ENCODE assay signal across 15 cellular contexts in the genomic region with DNA sequence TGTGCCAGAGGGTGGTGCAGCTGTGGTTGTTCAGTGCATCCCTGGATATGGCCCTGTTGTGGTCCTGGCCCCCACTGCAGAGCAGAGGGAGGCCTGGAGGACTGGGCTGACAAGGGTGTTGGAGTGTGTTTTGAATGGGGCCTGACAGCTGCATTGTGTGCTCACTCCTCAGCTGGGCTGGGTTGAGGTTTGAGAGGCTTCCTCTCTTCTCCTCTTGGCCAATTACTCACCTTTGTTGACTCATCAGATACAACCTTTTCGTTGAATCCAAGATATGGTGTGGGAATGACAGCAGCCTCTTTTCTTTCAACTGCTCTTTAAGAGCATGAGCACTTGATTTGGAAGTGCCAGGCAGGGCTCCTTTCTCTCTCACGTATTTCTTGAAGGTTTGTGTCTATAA.
DNase-seq lines count a peak whose midpoint lies in the region; ATAC-seq, FAIRE-seq and TF ChIP-seq lines count a peak whose summit lies in the region.
"Had no signal": no experiment of that assay in that cellular context is flagged by ENCODE, and none has a peak within 500 bp of the region (broad histone marks: within the 10 kb centered on the region; RNA-seq: fewer than 3 reads in every experiment).

No MANE protein-coding gene starts in this region.

- no peaks in the 10 kb centered on the region for H3K27me3 ChIP-seq in bronchial epithelial cell (ENCODE audit: control insufficient read depth, insufficient read depth, low read length)

- no peak overlapping the region for H3K4me3 ChIP-seq in bronchial epithelial cell (ENCODE audit: low read depth, low read length)
- H3K4me3 ChIP-seq: A549 had no signal

- DNase-seq in DMS53 (lab: John Stamatoyannopoulos, UW), result peak; percentile 89
- DNase-seq in NCI-H2029 (lab: John Stamatoyannopoulos, UW), result peak; percentile 66
- DNase-seq in NCI-H510A treated with DMSO at 0.1 percent for 48 hours (lab: John Stamatoyannopoulos, UW), result peak; percentile 91
- DNase-seq in bronchial epithelial cell (ENCODE audit: low read depth), result peak; percentile 35
- no peak for DNase-seq in COR-L47 (lab: John Stamatoyannopoulos, UW)
- no peak for DNase-seq in germinal center (ENCODE audit: low spot score)
- no peak for DNase-seq in epidermal melanocyte (ENCODE audit: insufficient read length, low spot score)
- DNase-seq: CD4-positive, alpha-beta T cell; DMS79; KG1; NCI-H1417 treated with DMSO at 0.1 percent for 48 hours; NCI-H2081; NCI-H226 had no signal

- ATAC-seq in HG02678 (IDR thresholded peaks at IDR 0.05; ENCODE audit: unreplicated experiment), result no peak
- ATAC-seq: A549 had no signal

- TF ChIP-seq CTCF in bronchial epithelial cell (IDR thresholded peaks at IDR 0.05; ENCODE audit: insufficient read depth, low read length, severe bottlenecking), result no peak

- no peaks in the 10 kb centered on the region for H3K36me3 ChIP-seq in bronchial epithelial cell (ENCODE audit: control insufficient read depth, insufficient read depth, low read length)

- no peak for FAIRE-seq in bronchial epithelial cell (lab: Jason Lieb, UNC)
- FAIRE-seq: A549 had no signal

Comparison
In these comparisons a context has a peak if more than half of its experiments do, and no peak if none do; other contexts are left out.
1. DNase-seq: peak in DMS53 (single experiment), NCI-H2029 (single experiment), NCI-H510A treated with DMSO at 0.1 percent for 48 hours (single experiment) and bronchial epithelial cell (single experiment); none in COR-L47 (single experiment), germinal center (single experiment) and epidermal melanocyte (single experiment).